In genomic region chr9:117415584-117415937, GRCh38 we compare ENCODE assay signal across 21 cellular contexts. TPM values are rescaled to one million over a fixed set of nuclear protein-coding genes. Genes with fewer than 3 reads are reported as not detected.
A peak's percentile ranks its signal among the peaks of the same experiment; 100 is the strongest.
DNase-seq lines count a peak whose midpoint lies in the region; ATAC-seq, FAIRE-seq and TF ChIP-seq lines count a peak whose summit lies in the region.
"Had no signal": no experiment of that assay in that cellular context is flagged by ENCODE, and none has a peak within 500 bp of the region (broad histone marks: within the 10 kb centered on the region; RNA-seq: fewer than 3 reads in every experiment).

No MANE protein-coding gene starts in this region.

- TF ChIP-seq CTCF in astrocyte (IDR thresholded peaks at IDR 0.05; ENCODE audit: insufficient read depth, low read depth, low read length) (no peak), tibial artery (IDR thresholded peaks at IDR 0.05) (peak in 1 of 2 experiments; percentile 8)

- H3K4me3 Mint-ChIP-seq in astrocyte (ENCODE audit: unreplicated experiment): no peak overlapping the region
- H3K4me3 Mint-ChIP-seq: brain; CD8-positive, alpha-beta memory T cell had no signal

- no peaks in the 10 kb centered on the region for H3K79me2 ChIP-seq in astrocyte (ENCODE audit: insufficient read depth, low read length)

- H3K27me3 ChIP-seq in astrocyte (ENCODE audit: insufficient read depth, low read length) (peaks cover 44% of the 10 kb centered on the region), subcutaneous abdominal adipose tissue (ENCODE audit: control insufficient read depth in 5 of 5, insufficient read depth in 4 of 5, low read length in 5 of 5) (peaks cover 33 to 47% (median 39%) of the 10 kb centered on the region in 5 donors), tibial artery (peaks cover 0 to 40% of the 10 kb centered on the region in 2 donors)

- H3K27ac Mint-ChIP-seq in astrocyte (ENCODE audit: unreplicated experiment): no peak overlapping the region
- H3K27ac Mint-ChIP-seq: brain; CD8-positive, alpha-beta memory T cell; naive B cell had no signal

- intact Hi-C loops in tibial artery (cut with DNase I; ENCODE audit: low total_unique reads): no loop called here

- peak overlapping the region; percentile 84 for H3K4me2 ChIP-seq in astrocyte (ENCODE audit: low read length)

- H3K4me1 ChIP-seq in astrocyte (ENCODE audit: insufficient read depth, low read length): no peaks in the 10 kb centered on the region
- peaks cover 0 to 22% (median 18%) of the 10 kb centered on the region in 5 donors for H3K4me1 ChIP-seq in subcutaneous abdominal adipose tissue (ENCODE audit: control insufficient read depth in 5 of 5, insufficient read depth in 5 of 5, low read length in 5 of 5)
- peaks cover 0 to 40% (median 34%) of the 10 kb centered on the region in 4 donors for H3K4me1 ChIP-seq in tibial artery

- no peaks in the 10 kb centered on the region for H3K9me3 Mint-ChIP-seq in astrocyte (ENCODE audit: unreplicated experiment)

- H3K36me3 ChIP-seq in astrocyte (ENCODE audit: insufficient read depth, low read length) (no peaks in the 10 kb centered on the region), subcutaneous abdominal adipose tissue (ENCODE audit: control insufficient read depth in 5 of 5, insufficient read depth in 5 of 5, low read length in 5 of 5) (no peaks in the 10 kb centered on the region), tibial artery (no peaks in the 10 kb centered on the region)
- H3K36me3 ChIP-seq: tibial nerve had no signal

- H3K9me3 ChIP-seq in astrocyte (ENCODE audit: insufficient read depth, low read depth, low read length): no peaks in the 10 kb centered on the region
- no peaks in the 10 kb centered on the region for H3K9me3 ChIP-seq in iPS-18c (ENCODE audit: control insufficient read depth, insufficient read depth, low read length)
- H3K9me3 ChIP-seq in subcutaneous abdominal adipose tissue (ENCODE audit: control insufficient read depth in 5 of 5, low read length in 5 of 5): no peaks in the 10 kb centered on the region
- no peaks in the 10 kb centered on the region for H3K9me3 ChIP-seq in tibial artery
- H3K9me3 ChIP-seq: tibial nerve had no signal

- no peak overlapping the region for H3K9ac ChIP-seq in astrocyte (ENCODE audit: low read length)
- H3K9ac ChIP-seq in subcutaneous abdominal adipose tissue (ENCODE audit: low read length in 5 of 5): no peak overlapping the region

- H4K20me1 ChIP-seq in astrocyte (ENCODE audit: insufficient read depth, low read length): no peaks in the 10 kb centered on the region

- ATAC-seq in HG02852 (IDR thresholded peaks at IDR 0.05; ENCODE audit: unreplicated experiment): no peak

- no peak overlapping the region for H2AFZ ChIP-seq in astrocyte (ENCODE audit: low read depth, low read length)

- H3K4me1 Mint-ChIP-seq in astrocyte (ENCODE audit: low read depth, unreplicated experiment): no peaks in the 10 kb centered on the region

- peak; percentile 31 for DNase-seq in DMS 273 (lab: John Stamatoyannopoulos, UW; ENCODE audit: unreplicated experiment)
- DNase-seq in DMS 273 treated with DMSO at 0.1 percent for 48 hours (lab: John Stamatoyannopoulos, UW): no peak
- DNase-seq in astrocyte (ENCODE audit: low read depth): no peak
- no peak for DNase-seq in tibial artery
- DNase-seq in activated effector memory CD4-positive, alpha-beta T cell treated with anti-CD3 and anti-CD28 coated beads, Interleukin-2, amount 50 U/mL, for 16 hours: no peak
- DNase-seq: CD8-positive, alpha-beta memory T cell; effector CD8-positive, alpha-beta T cell; naive B cell; NCI-H2081 treated with DMSO at 0.1 percent for 48 hours; NK-92 treated with Interleukin-12 subunit alpha and Interleukin-12 subunit beta, amount 100 ng/mL, for 24 hours; SHP77 treated with DMSO at 0.1 percent for 48 hours had no signal

- H3K36me3 Mint-ChIP-seq in astrocyte (ENCODE audit: low read depth, unreplicated experiment): no peaks in the 10 kb centered on the region
- H3K36me3 Mint-ChIP-seq: brain; CD8-positive, alpha-beta memory T cell; naive B cell had no signal

- peaks cover 18% of the 10 kb centered on the region for H3K27me3 Mint-ChIP-seq in astrocyte (ENCODE audit: low read depth, unreplicated experiment)

- H3K4me3 ChIP-seq in astrocyte (ENCODE audit: insufficient read depth, low read depth, low read length) (no peak overlapping the region), iPS-18c (ENCODE audit: insufficient read depth, low read depth, low read length) (peak overlapping the region; percentile 66), subcutaneous abdominal adipose tissue (ENCODE audit: low read depth in 1 of 5, low read length in 5 of 5) (peak overlapping the region in 3 of 5 donors; percentile 11 to 62 (median 59)), tibial artery (peak overlapping the region in 1 of 2 donors; percentile 58)

- H3K27ac ChIP-seq in astrocyte (ENCODE audit: low read depth, low read length) (no peak overlapping the region), subcutaneous abdominal adipose tissue (ENCODE audit: low read depth, low read length) (no peak overlapping the region), tibial artery (no peak overlapping the region)
- H3K27ac ChIP-seq: 22Rv1 had no signal

- FAIRE-seq in astrocyte (lab: Jason Lieb, UNC): no peak
- FAIRE-seq: frontal cortex, GM18507, GM19239, HepG2 had no signal

RNA-seq across cellular contexts. Expression of gene ASTN2, which starts 0.7 kb away (rescaled TPM):
- 12.7 and 13.6 TPM in 2 replicates for total RNA-seq in astrocyte
